ENCODE assay signal across 8 cellular contexts in the genomic region with DNA sequence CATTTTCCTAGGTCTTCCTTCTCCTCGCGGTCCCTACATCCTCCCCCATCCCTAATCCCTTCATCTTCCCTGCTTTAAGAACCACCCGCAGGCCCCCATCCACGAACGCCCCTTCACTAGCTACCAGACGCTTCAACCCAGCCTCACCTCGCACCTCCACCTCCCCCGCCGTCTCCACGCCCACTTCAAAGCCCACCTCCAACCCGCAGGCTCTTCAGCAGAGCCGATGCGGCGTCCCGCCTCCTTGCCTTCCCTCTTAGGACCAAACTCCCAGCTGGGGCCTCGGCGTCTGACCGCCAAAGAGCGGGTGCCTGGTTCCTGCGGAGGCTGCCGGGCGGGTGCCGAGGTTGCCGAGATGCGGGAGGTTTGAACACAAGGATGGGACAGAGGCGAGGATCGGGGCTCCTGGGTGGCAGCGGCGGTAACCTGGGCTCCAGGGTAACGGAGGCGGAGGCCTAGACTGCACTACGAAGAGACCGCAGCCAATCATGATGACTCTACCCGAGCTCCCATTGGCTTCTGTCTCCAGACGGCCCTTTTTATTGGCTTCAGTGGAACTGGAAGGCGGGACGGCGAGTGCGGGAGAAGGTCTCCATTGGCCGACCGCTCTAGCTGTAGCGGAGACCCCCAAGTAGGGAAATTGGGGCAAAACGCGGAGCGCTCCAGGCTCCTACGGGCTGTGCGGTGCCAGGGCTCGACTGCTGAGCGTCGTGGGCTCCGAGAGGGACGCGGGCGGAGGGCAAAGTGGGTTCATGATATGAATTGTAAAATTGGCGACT. TPM values are rescaled to one million over a fixed set of nuclear protein-coding genes. Genes with fewer than 3 reads are reported as not detected.
DNase-seq lines count a peak whose midpoint lies in the region; ATAC-seq and FAIRE-seq lines count a peak whose summit lies in the region.

Gene LCA5 (minus strand): TSS at position 462 of the 779 bp plus-strand sequence. CDS start 18,536 bp downstream, outside the sequence.

- H3K9me3 Mint-ChIP-seq in CD8-positive, alpha-beta memory T cell = peaks cover 0 to 2% (median 0%) of the 10 kb centered on the region in 5 donors

- peak within 1 kb of the TSS in 1 of 2 experiments; percentile 85 for H3K23ac ChIP-seq in mesenchymal stem cell (ENCODE audit: low read length in 2 of 2)

- H3K4me1 ChIP-seq in CD8-positive, alpha-beta memory T cell (ENCODE audit: insufficient read depth, low read length) = no peaks in the 10 kb centered on the region
- no peaks in the 10 kb centered on the region for H3K4me1 ChIP-seq in mesenchymal stem cell (ENCODE audit: control insufficient read depth, insufficient read depth, low read depth, low read length)

- peak within 1 kb of the TSS in 1 of 2 experiments; percentile 26 for H3K14ac ChIP-seq in mesenchymal stem cell (ENCODE audit: low read length in 2 of 2)

- H3K27ac ChIP-seq in CD8-positive, alpha-beta memory T cell (ENCODE audit: low read depth, low read length) = peak within 1 kb of the TSS; percentile 32
- peak within 1 kb of the TSS; percentile 92 for H3K27ac ChIP-seq in mesenchymal stem cell (ENCODE audit: low read length, poor library complexity, severe bottlenecking)

- H3K4me3 ChIP-seq in CD8-positive, alpha-beta memory T cell (ENCODE audit: low read length) = peak within 1 kb of the TSS; percentile 68
- H3K4me3 ChIP-seq in mesenchymal stem cell (ENCODE audit: insufficient read depth in 1 of 2, low read depth in 1 of 2, low read length in 2 of 2) = peak within 1 kb of the TSS; percentile 94 to 97

- no peaks in the 10 kb centered on the region for H3K27me3 ChIP-seq in CD8-positive, alpha-beta memory T cell (ENCODE audit: insufficient read depth, low read length, poor library complexity, severe bottlenecking)
- no peaks in the 10 kb centered on the region for H3K27me3 ChIP-seq in mesenchymal stem cell (ENCODE audit: control insufficient read depth in 1 of 2, insufficient read depth in 1 of 2, low read length in 2 of 2)

- peak; percentile 86 for FAIRE-seq in endometrium (lab: Jason Lieb, UNC)

- H2BK120ac ChIP-seq in mesenchymal stem cell (ENCODE audit: low read depth, low read length) = no peak within 1 kb of the TSS

- peaks cover 17 to 29% of the 10 kb centered on the region in 2 donors for H3K27me3 Mint-ChIP-seq in CD8-positive, alpha-beta memory T cell

- CTCF ChIA-PET in CD8-positive, alpha-beta memory T cell (lab: Charles Lee) = no interaction called here

- no peak within 1 kb of the TSS for H3K4me3 Mint-ChIP-seq in CD8-positive, alpha-beta memory T cell

- WGBS in mesenchymal stem cell = under 1% methylated on average over 47 of the region's 55 CpGs

- H3K18ac ChIP-seq in mesenchymal stem cell (ENCODE audit: low read depth in 1 of 2, low read length in 2 of 2) = peak within 1 kb of the TSS; percentile 79 to 89

- H3K4me1 Mint-ChIP-seq in CD8-positive, alpha-beta memory T cell = no peaks in the 10 kb centered on the region

- H2AFZ ChIP-seq in mesenchymal stem cell (ENCODE audit: low read depth, low read length) = peak within 1 kb of the TSS; percentile 93

- H2AK5ac ChIP-seq in mesenchymal stem cell (ENCODE audit: low read length, severe bottlenecking) = no peak within 1 kb of the TSS

- POLR2A ChIA-PET in CD8-positive, alpha-beta memory T cell (lab: Charles Lee) = no interaction called here

- H4K8ac ChIP-seq in mesenchymal stem cell (ENCODE audit: low read length) = peak within 1 kb of the TSS; percentile 89

- peak; percentile 46 to 90 (median 75) for DNase-seq in CD8-positive, alpha-beta memory T cell
- DNase-seq in NCI-H82 (lab: John Stamatoyannopoulos, UW) (peak; percentile 98), mesenchymal stem cell (peak; percentile 99)
- peak; percentile 37 to 60 (median 54) for DNase-seq in activated CD8-positive, alpha-beta memory T cell treated with anti-CD3 and anti-CD28 coated beads for 48 hours (ENCODE audit: low read depth in 2 of 3, low spot score in 2 of 3)
- DNase-seq in stimulated activated CD8-positive, alpha-beta memory T cell treated with anti-CD3 and anti-CD28 coated beads, Interleukin-12 subunit alpha, Interleukin-12 subunit beta, amount 100 ng/mL, for 1 hour (ENCODE audit: low read depth) = peak; percentile 61

- H3K4ac ChIP-seq in mesenchymal stem cell (ENCODE audit: low read depth in 1 of 2, low read length in 2 of 2) = peak within 1 kb of the TSS in 1 of 2 experiments; percentile 73

- peak within 1 kb of the TSS; percentile 92 for H2BK5ac ChIP-seq in mesenchymal stem cell (ENCODE audit: low read depth, low read length, poor library complexity, severe bottlenecking)

- no peak within 1 kb of the TSS for H3K27ac Mint-ChIP-seq in CD8-positive, alpha-beta memory T cell

- H3K9me3 ChIP-seq in CD8-positive, alpha-beta memory T cell (ENCODE audit: low read length) = no peaks in the 10 kb centered on the region
- no peaks in the 10 kb centered on the region for H3K9me3 ChIP-seq in mesenchymal stem cell (ENCODE audit: control insufficient read depth, low read length)

- no peaks in the 10 kb centered on the region for H3K36me3 Mint-ChIP-seq in CD8-positive, alpha-beta memory T cell

- H2BK15ac ChIP-seq in mesenchymal stem cell (ENCODE audit: low read depth, poor library complexity, severe bottlenecking) = peak within 1 kb of the TSS; percentile 89

- no peaks in the 10 kb centered on the region for H3K36me3 ChIP-seq in CD8-positive, alpha-beta memory T cell (ENCODE audit: insufficient read depth, low read length)
- peaks cover 0 to 7% of the 10 kb centered on the region in 2 experiments for H3K36me3 ChIP-seq in mesenchymal stem cell (ENCODE audit: control insufficient read depth in 1 of 2, insufficient read depth in 2 of 2, low read depth in 1 of 2, low read length in 2 of 2)

- peak within 1 kb of the TSS; percentile 96 for H3K9ac ChIP-seq in mesenchymal stem cell (ENCODE audit: low read length)

- peaks cover 8% of the 10 kb centered on the region for H3K79me1 ChIP-seq in mesenchymal stem cell (replicated peaks; ENCODE audit: low read length, poor library complexity, severe bottlenecking)

- peak; percentile 100 for ATAC-seq in GM19452 (IDR thresholded peaks at IDR 0.05; ENCODE audit: unreplicated experiment)
- peak; percentile 99 for ATAC-seq in HG03565 (IDR thresholded peaks at IDR 0.05; ENCODE audit: unreplicated experiment)

- H4K91ac ChIP-seq in mesenchymal stem cell (ENCODE audit: low read length) = peak within 1 kb of the TSS; percentile 82

- peak within 1 kb of the TSS; percentile 37 to 82 for H2BK12ac ChIP-seq in mesenchymal stem cell (ENCODE audit: low read length in 2 of 2)

- peak within 1 kb of the TSS; percentile 86 for H3K4me2 ChIP-seq in mesenchymal stem cell (ENCODE audit: low read length, poor library complexity, severe bottlenecking)

RNA-seq across cellular contexts. Expression of gene LCA5, which starts in this region (rescaled TPM):
- total RNA-seq in CD8-positive, alpha-beta memory T cell = under 1 TPM; 0.16 to 0.22 TPM
- 0.12 TPM for polyA plus RNA-seq in CD8-positive, alpha-beta memory T cell
- polyA plus RNA-seq in mesenchymal stem cell (2013, experiment 1 of 2) = 5.3 TPM
- 5.5 TPM for polyA plus RNA-seq in mesenchymal stem cell (2013, experiment 2 of 2)

Comparison
In these comparisons a context has a peak if more than half of its experiments do, and no peak if none do; other contexts are left out.
1. Peak in every context shown above with its lines: DNase-seq, ATAC-seq, H3K4me3 ChIP-seq and H3K27ac ChIP-seq.
2. Peak in DNase-seq, H3K4me3 ChIP-seq and H3K27ac ChIP-seq in CD8-positive, alpha-beta memory T cell; RNA of the gene not detected or under 1 TPM.